ENCODE assay signal across 10 cellular contexts in the genomic region with DNA sequence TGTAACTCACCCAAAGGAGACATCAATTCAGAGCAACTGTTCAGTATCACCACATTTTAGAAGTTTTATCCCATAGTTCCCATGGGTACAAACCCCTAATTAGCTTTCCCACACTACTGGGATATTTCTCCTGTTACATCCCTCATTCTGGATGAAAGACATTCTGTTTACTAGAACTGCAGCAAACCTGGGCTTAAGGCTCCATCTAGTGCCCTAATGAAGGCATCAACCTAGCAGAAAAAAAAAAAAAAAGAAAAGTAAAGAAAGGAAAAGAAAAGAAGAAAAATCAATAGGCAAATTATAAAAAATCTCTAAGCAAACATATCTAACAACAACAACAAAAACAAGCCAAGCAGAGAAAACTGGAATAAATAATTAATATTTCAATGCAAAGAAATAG.
DNase-seq lines count a peak whose midpoint lies in the region; ATAC-seq, FAIRE-seq and TF ChIP-seq lines count a peak whose summit lies in the region.
"Had no signal": no experiment of that assay in that cellular context is flagged by ENCODE, and none has a peak within 500 bp of the region (broad histone marks: within the 10 kb centered on the region; RNA-seq: fewer than 3 reads in every experiment).

No MANE protein-coding gene starts in this region.

- no peak overlapping the region for H3K27ac Mint-ChIP-seq in T-helper 2 cell treated with Interferon-gamma antibody and Interleukin-4, amounts not matched to agents 5 μg/mL and 100 μg/mL, for 36 hours
- H3K27ac Mint-ChIP-seq: activated B cell treated with CpG ODN at 0.5 μM for 24 hours had no signal

- H3K27ac ChIP-seq in A549 (no peak overlapping the region), HEK293 (ENCODE audit: extremely low read depth, low read depth, low read length) (no peak overlapping the region)

- no peak overlapping the region for H3K4me3 Mint-ChIP-seq in T-helper 2 cell treated with Interferon-gamma antibody and Interleukin-4, amounts not matched to agents 5 μg/mL and 100 μg/mL, for 36 hours
- H3K4me3 Mint-ChIP-seq: activated B cell treated with CpG ODN at 0.5 μM for 24 hours had no signal

- DNase-seq in A549 (ENCODE audit: low read depth in 1 of 2, low spot score in 1 of 2) (peak in 1 of 2 experiments; percentile 10), SK-N-DZ (ENCODE audit: low spot score) (peak; percentile 3), iPS-NIHi7 (ENCODE audit: extremely low spot score) (peak; percentile 49)
- no peak for DNase-seq in T-helper 2 cell treated with Interferon-gamma antibody and Interleukin-4, amounts not matched to agents 5 μg/mL and 100 μg/mL, for 36 hours (ENCODE audit: low spot score)
- DNase-seq: activated B cell treated with CpG ODN at 0.5 μM for 24 hours, DMS79 had no signal

- POLR2A ChIA-PET in A549 (lab: Yijun Ruan, JAX), result no interaction called here
- POLR2A ChIA-PET in HEK293 (lab: Yijun Ruan, JAX), result no interaction called here

- H3K27me3 Mint-ChIP-seq in T-helper 2 cell treated with Interferon-gamma antibody and Interleukin-4, amounts not matched to agents 5 μg/mL and 100 μg/mL, for 36 hours (ENCODE audit: low read depth), result no peaks in the 10 kb centered on the region
- H3K27me3 Mint-ChIP-seq: activated B cell treated with CpG ODN at 0.5 μM for 24 hours had no signal

- peak; percentile 32 to 62; a peak in 3 of 5 replicates for TF ChIP-seq RAD21 in A549 (conservative IDR thresholded peaks at IDR 0.05 in 1 of 2, IDR thresholded peaks at IDR 0.05 in 1 of 2)

- no peaks in the 10 kb centered on the region for H3K36me3 Mint-ChIP-seq in T-helper 2 cell treated with Interferon-gamma antibody and Interleukin-4, amounts not matched to agents 5 μg/mL and 100 μg/mL, for 36 hours (ENCODE audit: low read depth)

- H3K4me3 ChIP-seq in A549 (no peak overlapping the region), HEK293 (ENCODE audit: low read depth, low read length) (no peak overlapping the region)

- ATAC-seq in A549 (no peak), GM21737 (IDR thresholded peaks at IDR 0.05; ENCODE audit: unreplicated experiment) (no peak), HG03439 (IDR thresholded peaks at IDR 0.05; ENCODE audit: unreplicated experiment) (no peak)
- no peak for ATAC-seq in activated CD4-positive, CD25-positive, alpha-beta regulatory T cell treated with anti-CD3 and anti-CD28 coated beads, Interleukin-2, amount 50 U/mL, for 24 hours

- TF ChIP-seq EP300 in A549 (IDR thresholded peaks at IDR 0.05), result no peak

- no peak for FAIRE-seq in A549 (lab: Jason Lieb, UNC)

- H3K4me1 ChIP-seq in A549 (no peaks in the 10 kb centered on the region), HEK293 (ENCODE audit: control insufficient read depth, insufficient read depth, low read length) (no peaks in the 10 kb centered on the region)

- TF ChIP-seq CTCF in A549 (IDR thresholded peaks at IDR 0.05) (no peak), HEK293 (tag by site-specific recombination; IDR thresholded peaks at IDR 0.05) (peak; percentile 80)

- H3K4me1 Mint-ChIP-seq in T-helper 2 cell treated with Interferon-gamma antibody and Interleukin-4, amounts not matched to agents 5 μg/mL and 100 μg/mL, for 36 hours (ENCODE audit: low read depth), result no peaks in the 10 kb centered on the region
- H3K4me1 Mint-ChIP-seq: activated B cell treated with CpG ODN at 0.5 μM for 24 hours had no signal

- TF ChIP-seq POLR2A in A549 (IDR thresholded peaks at IDR 0.05; ENCODE audit: low read length), result no peak

- no peak overlapping the region for H3K4me2 ChIP-seq in A549

- CTCF ChIA-PET in A549 (lab: Yijun Ruan, JAX), result no interaction called here
- CTCF ChIA-PET in HEK293 (lab: Yijun Ruan, JAX), result interaction anchor here (0.9 kb wide), 1 partner anchor 1276 kb away, joined by 3 read pairs; no protein-coding TSS in a partner anchor

- H3K9me3 ChIP-seq in A549 (no peaks in the 10 kb centered on the region), HEK293 (ENCODE audit: control insufficient read depth, insufficient read depth, low read depth, low read length) (peaks cover under 1% of the 10 kb centered on the region; the same call in 1 of the 2 replicates)

- no peaks in the 10 kb centered on the region for H3K36me3 ChIP-seq in HEK293 (ENCODE audit: control insufficient read depth in 2 of 2, insufficient read depth in 1 of 2, low read length in 2 of 2)

- H3K9me3 Mint-ChIP-seq in T-helper 2 cell treated with Interferon-gamma antibody and Interleukin-4, amounts not matched to agents 5 μg/mL and 100 μg/mL, for 36 hours, result peaks cover 3% of the 10 kb centered on the region
- H3K9me3 Mint-ChIP-seq: activated B cell treated with CpG ODN at 0.5 μM for 24 hours had no signal

TF ChIP-seq in A549, 52 proteins besides CTCF, POLR2A, EP300 and RAD21:
- TF ChIP-seq EHF (CRISPR knock-in tag; IDR thresholded peaks at IDR 0.05), result no peak
- TF ChIP-seq PHF8 (IDR thresholded peaks at IDR 0.05; ENCODE audit: borderline replicate concordance, low read depth), result no peak
- TF ChIP-seq MYC (IDR thresholded peaks at IDR 0.05; ENCODE audit: borderline replicate concordance, low read length), result no peak
- no peak for TF ChIP-seq JUN (IDR thresholded peaks at IDR 0.05)
- TF ChIP-seq NPAS2 (CRISPR knock-in tag; IDR thresholded peaks at IDR 0.05; ENCODE audit: borderline replicate concordance), result no peak
- TF ChIP-seq NFE2L2 (conservative IDR thresholded peaks at IDR 0.05; ENCODE audit: low read length), result no peak
- no peak for TF ChIP-seq RARB (CRISPR knock-in tag; IDR thresholded peaks at IDR 0.05)
- no peak for TF ChIP-seq NR3C1 (IDR thresholded peaks at IDR 0.05)
- no peak for TF ChIP-seq HOXA7 (CRISPR knock-in tag; IDR thresholded peaks at IDR 0.05)
- no peak for TF ChIP-seq FOXS1 (CRISPR knock-in tag; IDR thresholded peaks at IDR 0.05)
- no peak for TF ChIP-seq GATA3 (IDR thresholded peaks at IDR 0.05; ENCODE audit: borderline replicate concordance)

TF ChIP-seq in HEK293, 187 proteins besides CTCF, POLR2A, EP300 and RAD21:
- TF ChIP-seq ZNF146 (tag by site-specific recombination; IDR thresholded peaks at IDR 0.05) (no peak), ZNF654 (tag by site-specific recombination; IDR thresholded peaks at IDR 0.05; ENCODE audit: low read depth) (peak; percentile 84), PRDM1 (tag by site-specific recombination; IDR thresholded peaks at IDR 0.05) (peak; percentile 72; the same call in 1 of the 2 replicates), PBX3 (CRISPR knock-in tag; IDR thresholded peaks at IDR 0.05) (no peak), SALL2 (tag by site-specific recombination; IDR thresholded peaks at IDR 0.05; ENCODE audit: borderline replicate concordance) (no peak), ZFP69B (tag by site-specific recombination; IDR thresholded peaks at IDR 0.05) (no peak)

Comparison
In these comparisons a context has a peak if more than half of its experiments do, and no peak if none do; other contexts are left out.
1. Of the 5 proteins assayed by ChIP-seq in both HEK293 and A549: peak only in HEK293: CTCF; only in A549: none; in both: none; in neither: 4.